Comparison of ENCODE assay signal across 13 cellular contexts in the genomic region with DNA sequence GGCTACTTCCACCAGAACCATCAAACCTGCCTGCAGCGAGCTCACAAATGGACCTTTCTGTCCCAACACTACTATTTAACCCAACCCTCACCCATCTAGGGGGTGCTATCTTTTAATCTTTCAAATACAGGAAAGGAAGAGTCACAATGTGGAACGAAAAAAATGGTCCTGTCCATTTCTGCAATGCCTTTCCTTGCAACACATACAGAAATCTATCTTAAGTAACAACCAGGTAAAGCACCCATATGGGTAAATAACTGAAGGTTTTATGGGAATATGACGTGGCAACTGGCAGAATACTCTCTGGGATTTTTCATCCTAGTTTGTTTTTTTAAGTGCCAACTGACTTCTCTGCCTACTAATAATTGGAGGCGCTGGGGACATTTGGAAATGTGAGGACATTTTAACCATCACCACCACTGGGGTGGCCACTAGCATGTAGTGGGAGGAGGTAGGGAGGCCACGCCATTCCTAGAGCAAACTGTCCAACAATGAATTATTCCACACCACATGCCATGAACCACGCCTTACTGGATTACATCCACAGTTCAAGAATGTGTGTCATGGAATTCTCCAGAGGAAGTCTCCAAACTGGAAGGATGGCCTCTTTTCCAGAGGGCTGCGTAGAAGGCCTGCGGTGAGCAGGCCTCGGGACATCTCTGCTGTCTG. TPM values are rescaled to one million over a fixed set of nuclear protein-coding genes. Genes with fewer than 3 reads are reported as not detected.
A peak's percentile ranks its signal among the peaks of the same experiment; 100 is the strongest.
DNase-seq lines count a peak whose midpoint lies in the region; ATAC-seq and TF ChIP-seq lines count a peak whose summit lies in the region.
"Had no signal": no experiment of that assay in that cellular context is flagged by ENCODE, and none has a peak within 500 bp of the region (broad histone marks: within the 10 kb centered on the region; RNA-seq: fewer than 3 reads in every experiment).

No MANE protein-coding gene starts in this region.

- CTCF ChIA-PET in Panc1 (lab: Charles Lee), result no interaction called here
- CTCF ChIA-PET in activated naive CD4-positive, alpha-beta T cell treated with anti-CD3 and anti-CD28 coated beads for 36 hours (lab: Charles Lee), result no interaction called here

- intact Hi-C loops in Panc1 (cut with micrococcal nuclease; ENCODE audit: unreplicated experiment), result no loop called here
- intact Hi-C loops in activated naive CD4-positive, alpha-beta T cell treated with anti-CD3 and anti-CD28 coated beads for 36 hours (cut with micrococcal nuclease), result no loop called here

- no TSS peak for BruUV-seq in Panc1 (replicated peaks; lab: Mats Ljungman, UMichigan)

- POLR2A ChIA-PET in Panc1 (lab: Charles Lee), result interaction anchor here (1.1 kb wide), 1 partner anchor 14 kb away, joined by 3 read pairs; no protein-coding TSS in a partner anchor

- TF ChIP-seq CTCF in Panc1 (IDR thresholded peaks at IDR 0.05) (no peak), fibroblast of the aortic adventitia (IDR thresholded peaks at IDR 0.05; ENCODE audit: insufficient read depth, low read length) (no peak), omental fat pad (IDR thresholded peaks at IDR 0.05) (no peak), glutamatergic neuron (IDR thresholded peaks at IDR 0.05; ENCODE audit: partially characterized antibody, unreplicated experiment) (no peak), GM23338 (conservative IDR thresholded peaks at IDR 0.05; ENCODE audit: low read depth in 2 of 2) (no peak)

- H3K27me3 Mint-ChIP-seq in glutamatergic neuron (ENCODE audit: unreplicated experiment) (peaks cover 10% of the 10 kb centered on the region), GM23338 (ENCODE audit: insufficient read depth, low read depth, poor library complexity) (peaks cover 9% of the 10 kb centered on the region)
- H3K27me3 Mint-ChIP-seq in activated naive CD4-positive, alpha-beta T cell treated with anti-CD3 and anti-CD28 coated beads for 36 hours (ENCODE audit: low read depth), result no peaks in the 10 kb centered on the region

- H3K4me2 ChIP-seq in GM23338, result no peak overlapping the region

- H3K4me1 Mint-ChIP-seq in glutamatergic neuron (ENCODE audit: low read depth, unreplicated experiment) (peaks cover 1% of the 10 kb centered on the region), GM23338 (peaks cover 28% of the 10 kb centered on the region)
- H3K4me1 Mint-ChIP-seq in activated naive CD4-positive, alpha-beta T cell treated with anti-CD3 and anti-CD28 coated beads for 36 hours (ENCODE audit: low read depth), result no peaks in the 10 kb centered on the region

- H3K79me2 ChIP-seq in GM23338 (replicated peaks; ENCODE audit: insufficient read depth), result peaks cover 63% of the 10 kb centered on the region

- H3K27ac ChIP-seq in Panc1 (ENCODE audit: low read length) (peak overlapping the region; percentile 99), GM23338 (ENCODE audit: low read depth) (no peak overlapping the region)

- no peak overlapping the region for H2AFZ ChIP-seq in GM23338

- H3K36me3 Mint-ChIP-seq in glutamatergic neuron (ENCODE audit: unreplicated experiment) (no peaks in the 10 kb centered on the region), GM23338 (ENCODE audit: low read depth) (peaks cover 8% of the 10 kb centered on the region; the same call in 2 of the 3 replicates)
- no peaks in the 10 kb centered on the region for H3K36me3 Mint-ChIP-seq in activated naive CD4-positive, alpha-beta T cell treated with anti-CD3 and anti-CD28 coated beads for 36 hours (ENCODE audit: low read depth)

- no peaks in the 10 kb centered on the region for H3K36me3 ChIP-seq in Panc1 (ENCODE audit: control insufficient read depth, insufficient read depth, low read length)
- no peaks in the 10 kb centered on the region for H3K36me3 ChIP-seq in GM23338 (ENCODE audit: insufficient read depth)
- H3K36me3 ChIP-seq: HAP-1 had no signal

- DNase-seq in AG08396 (ENCODE audit: low spot score) (peak; percentile 53), Panc1 (ENCODE audit: low read depth, low spot score) (no peak), fibroblast of the aortic adventitia (ENCODE audit: low read depth) (peak; percentile 85), omental fat pad (ENCODE audit: low spot score) (no peak), glutamatergic neuron (no peak), GM23338 (ENCODE audit: low spot score) (no peak)
- DNase-seq in activated naive CD4-positive, alpha-beta T cell treated with anti-CD3 and anti-CD28 coated beads for 36 hours, result no peak
- DNase-seq: activated CD8-positive, alpha-beta memory T cell treated with anti-CD3 and anti-CD28 coated beads, Interleukin-2, amount 50 U/mL, for 48 hours; anterior cingulate cortex; NCI-H1105; NCI-H82 had no signal

- no peaks in the 10 kb centered on the region for H3K9me3 ChIP-seq in Panc1 (ENCODE audit: control insufficient read depth, insufficient read depth, low read depth, low read length)
- H3K9me3 ChIP-seq: HAP-1 had no signal

- ATAC-seq in Panc1 (peak; percentile 66), omental fat pad (ENCODE audit: low FRiP score) (peak; percentile 58), GM23338 (no peak), HG02870 (IDR thresholded peaks at IDR 0.05; ENCODE audit: unreplicated experiment) (no peak)

- in situ Hi-C loops in Panc1 (cut with HindIII; ENCODE audit: low pct_unique_long_range_greater_than_20kb, low sequenced_read_pairs), result no loop called here

- peaks cover 96% of the 10 kb centered on the region for H3K4me1 ChIP-seq in Panc1 (ENCODE audit: control insufficient read depth, insufficient read depth, low read length)
- peaks cover 19% of the 10 kb centered on the region for H3K4me1 ChIP-seq in GM23338 (ENCODE audit: insufficient read depth)

- H3K9me2 ChIP-seq in GM23338 (ENCODE audit: insufficient read depth), result no peaks in the 10 kb centered on the region

- H3K27me3 ChIP-seq in Panc1 (ENCODE audit: control insufficient read depth, insufficient read depth, low read length) (no peaks in the 10 kb centered on the region), GM23338 (ENCODE audit: insufficient read depth) (no peaks in the 10 kb centered on the region)

- H3F3A ChIP-seq in GM23338 (replicated peaks; ENCODE audit: low read depth), result 0 out of 2 replicates have a peak, but pooled peaks cover 3% of the 10 kb centered on the region

- H3K4me3 Mint-ChIP-seq in glutamatergic neuron (ENCODE audit: unreplicated experiment), result no peak overlapping the region
- no peak overlapping the region for H3K4me3 Mint-ChIP-seq in GM23338
- no peak overlapping the region for H3K4me3 Mint-ChIP-seq in activated naive CD4-positive, alpha-beta T cell treated with anti-CD3 and anti-CD28 coated beads for 36 hours

- H3K4me3 ChIP-seq in Panc1 (ENCODE audit: low read depth in 2 of 2, low read length in 2 of 2), result peak overlapping the region in 1 of 2 experiments; percentile 2; a peak in 1 of 4 replicates
- H3K4me3 ChIP-seq in fibroblast of the aortic adventitia (ENCODE audit: low read depth, low read length), result no peak overlapping the region
- H3K4me3 ChIP-seq in GM23338, result no peak overlapping the region
- H3K4me3 ChIP-seq: HAP-1 had no signal

- H4K20me1 ChIP-seq in GM23338 (replicated peaks; ENCODE audit: insufficient read depth), result no peaks in the 10 kb centered on the region; the same call in 1 of the 2 replicates

- H3K9me3 Mint-ChIP-seq in glutamatergic neuron (ENCODE audit: unreplicated experiment) (no peaks in the 10 kb centered on the region), GM23338 (no peaks in the 10 kb centered on the region)
- H3K9me3 Mint-ChIP-seq in activated naive CD4-positive, alpha-beta T cell treated with anti-CD3 and anti-CD28 coated beads for 36 hours, result no peaks in the 10 kb centered on the region

- H3K27ac Mint-ChIP-seq in glutamatergic neuron (ENCODE audit: unreplicated experiment) (no peak overlapping the region), GM23338 (no peak overlapping the region)
- no peak overlapping the region for H3K27ac Mint-ChIP-seq in activated naive CD4-positive, alpha-beta T cell treated with anti-CD3 and anti-CD28 coated beads for 36 hours

TF ChIP-seq in GM23338, 12 proteins besides CTCF, POLR2A, EP300 and RAD21 (continues in another document):
- TF ChIP-seq STAT1 (IDR thresholded peaks at IDR 0.05; ENCODE audit: unreplicated experiment) (no peak), ZNF331 (CRISPR knock-in tag; IDR thresholded peaks at IDR 0.05; ENCODE audit: low read depth) (no peak), ZNF114 (CRISPR knock-in tag; IDR thresholded peaks at IDR 0.05) (no peak), JUNB (IDR thresholded peaks at IDR 0.05; ENCODE audit: unreplicated experiment) (no peak)

RNA-seq across cellular contexts. Expression of gene TNS3, which starts 24.5 kb away (rescaled TPM):
- 533 TPM for total RNA-seq in Panc1 (2021; ENCODE audit: unreplicated experiment)
- polyA plus RNA-seq in Panc1 (2012; ENCODE audit: insufficient read length), result 322 TPM
- total RNA-seq in fibroblast of the aortic adventitia (ENCODE audit: low replicate concordance), result 7.1 and 28.3 TPM in 2 replicates
- total RNA-seq in omental fat pad, result 100 to 1,000 TPM in 2 of 4 donors, 10 to 100 TPM in 2; 70.9 to 112 (median 98.6) TPM
- 3.8 TPM for total RNA-seq in glutamatergic neuron (ENCODE audit: unreplicated experiment)
- 20.6 and 28.7 TPM in 2 replicates for total RNA-seq in GM23338 (2014; rRNA removed; shearing (Covaris generic))
- 6.2 TPM in 2 replicates for polyA plus RNA-seq in GM23338 (2016; fragmentation: Nextera tagmentation; extraction: Ambion mirVana)
- total RNA-seq in activated naive CD4-positive, alpha-beta T cell treated with anti-CD3 and anti-CD28 coated beads for 36 hours, result under 1 TPM; 0.12 to 0.19 TPM

Comparison
In these comparisons a context has a peak if more than half of its experiments do, and no peak if none do; other contexts are left out.
1. DNase-seq: peak in AG08396 (single experiment) and fibroblast of the aortic adventitia (single experiment); none in Panc1 (single experiment), omental fat pad (single experiment), glutamatergic neuron (single experiment), GM23338 (single experiment) and activated naive CD4-positive, alpha-beta T cell treated with anti-CD3 and anti-CD28 coated beads for 36 hours (single experiment).
2. ATAC-seq: peak in Panc1 (single experiment) and omental fat pad (single experiment); none in GM23338 (single experiment) and HG02870 (single experiment).